In the genomic region with DNA sequence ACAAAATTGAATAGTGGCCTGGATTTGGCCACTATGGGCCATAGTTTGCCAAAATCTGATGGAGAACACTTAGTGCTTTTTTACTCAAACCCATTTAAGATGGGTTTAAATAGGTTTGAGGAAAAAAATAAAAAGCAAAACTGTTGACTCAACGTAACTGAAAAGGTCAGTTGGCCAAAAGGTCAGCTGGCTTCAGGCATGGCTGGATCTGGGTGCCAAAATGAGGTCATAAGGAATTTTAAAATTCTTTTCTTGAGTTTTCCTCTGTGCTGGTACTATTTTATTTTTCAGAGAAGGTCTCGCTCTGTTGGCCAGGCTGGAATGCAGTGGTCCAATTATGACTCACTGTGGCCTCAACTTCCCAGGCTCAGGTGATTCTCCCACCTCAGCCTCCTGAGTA, we compare ENCODE assay signal across 26 cellular contexts. TPM values are rescaled to one million over a fixed set of nuclear protein-coding genes. Genes with fewer than 3 reads are reported as not detected.
"Had no signal": no experiment of that assay in that cellular context is flagged by ENCODE, and none has a peak within 500 bp of the region (broad histone marks: within the 10 kb centered on the region; RNA-seq: fewer than 3 reads in every experiment).

No MANE protein-coding gene starts in this region.

- H3K4me3 ChIP-seq: Peyer's patch, SK-N-MC had no signal

- ATAC-seq: activated T-cell treated with anti-CD3 and anti-CD28 coated beads, Interleukin-2, amount 50 U/mL, for 72 hours; T-cell had no signal

- FAIRE-seq: TTC549 had no signal

- H3K36me3 ChIP-seq: Peyer's patch had no signal

- H3K4me1 ChIP-seq: Peyer's patch had no signal

- H3K27ac ChIP-seq: Peyer's patch, SK-N-MC had no signal

- DNase-seq: activated B cell treated with CpG ODN at 0.5 μM for 24 hours; activated CD4-positive, alpha-beta T cell treated with anti-CD3 and anti-CD28 coated beads for 1 hour; activated CD4-positive, alpha-beta T cell treated with anti-CD3 and anti-CD28 coated beads, Interleukin-2, amount 10 ng/mL, durations not matched to agents 24 days and 14 days; activated CD4-positive, alpha-beta T cell treated with anti-CD3 and anti-CD28 coated beads, Interleukin-2, amount 50 U/mL, for 48 hours; activated gamma-delta T cell treated with Interleukin-2 at 50 U/mL for 16 hours; activated naive CD4-positive, alpha-beta T cell treated with anti-CD3 and anti-CD28 coated beads, Interleukin-2, amount 10 ng/mL, durations not matched to agents 7 days and 5 days; activated naive CD8-positive, alpha-beta T cell treated with anti-CD3 and anti-CD28 coated beads for 36 hours; activated T-cell treated with anti-CD3 and anti-CD28 coated beads for 4 hours; activated T-cell treated with anti-CD3 and anti-CD28 coated beads, Interleukin-2, amount 50 U/mL, for 72 hours; Kasumi-1; KBM-7; NCI-H1105 treated with DMSO at 0.1 percent for 48 hours; NCI-H1436 treated with DMSO at 0.1 percent for 48 hours; NCI-H187; NCI-H2081; NCI-H446; NCI-H524; Peyer's patch; T-cell; T-helper 2 cell; T1000 had no signal

RNA-seq across cellular contexts. Expression of a gene that starts 51.0 kb away (rescaled TPM):
- total RNA-seq: activated B cell treated with CpG ODN at 0.5 μM for 24 hours; activated CD4-positive, alpha-beta T cell treated with anti-CD3 and anti-CD28 coated beads, Interleukin-2, amount 10 ng/mL, durations not matched to agents 24 days and 14 days; activated naive CD8-positive, alpha-beta T cell treated with anti-CD3 and anti-CD28 coated beads for 36 hours; activated T-cell treated with anti-CD3 and anti-CD28 coated beads, Interleukin-2, amount 50 U/mL, for 72 hours; activated T-helper 2 cell treated with anti-CD3 and anti-CD28 coated beads, Interferon-gamma antibody, Interleukin-2, Interleukin-4, amounts not matched to agents 10 μg/mL and 5 μg/mL and 100 μg/mL, durations not matched to agents 14 hours and 24 hours and 36 hours; cardiac septum; T-cell had no signal
- polyA plus RNA-seq: adipose tissue had no signal
